Comparison of ENCODE assay signal across 20 cellular contexts in the genomic region with DNA sequence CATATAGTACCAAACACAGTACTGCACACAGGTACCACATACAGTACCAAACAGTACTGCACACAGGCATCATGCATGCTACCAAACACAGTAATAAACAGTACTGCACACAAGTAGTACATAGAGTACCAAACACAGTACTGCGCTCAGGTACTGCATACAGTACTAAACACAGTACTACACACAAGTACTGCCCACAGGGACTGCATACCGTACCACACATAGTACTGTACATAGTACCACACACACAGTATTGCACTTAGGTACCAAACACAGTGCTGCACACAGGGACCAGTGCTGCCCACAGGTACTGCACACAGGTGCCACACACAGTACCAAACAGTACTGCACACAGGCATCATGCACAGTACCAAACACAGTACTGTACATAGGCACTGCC.
"Had no signal": no experiment of that assay in that cellular context is flagged by ENCODE, and none has a peak within 500 bp of the region (broad histone marks: within the 10 kb centered on the region; RNA-seq: fewer than 3 reads in every experiment).

No MANE protein-coding gene starts in this region.

- H3K4me3 ChIP-seq: coronary artery, hepatocyte, lung, ovary, right atrium auricular region, tibial nerve had no signal

- H3K27me3 ChIP-seq: hepatocyte, ovary, right atrium auricular region, tibial nerve had no signal

- H3K9me3 ChIP-seq: ovary, right atrium auricular region had no signal

- H3K36me3 ChIP-seq: ovary had no signal

- H3K27ac ChIP-seq: coronary artery, hepatocyte, ovary, right atrium auricular region, tibial nerve had no signal

- DNase-seq: effector CD4-positive, alpha-beta T cell; endodermal cell; foreskin melanocyte; kidney; left colon; left ventricle myocardium superior; mesendoderm; naive thymus-derived CD8-positive, alpha-beta T cell; nucleus accumbens; ovary; small intestine; stimulated activated CD4-positive, alpha-beta T cell treated with anti-CD3 and anti-CD28 coated beads, Interleukin-12 subunit alpha, Interleukin-12 subunit beta, amount 100 ng/mL, for 4 hours; stimulated activated naive CD4-positive, alpha-beta T cell treated with Interleukin-2 at 50 U/mL for 16 hours had no signal

- FAIRE-seq: endothelial cell of umbilical vein, kidney, small intestine, urothelium cell line had no signal

- H3K4me1 ChIP-seq: right atrium auricular region, tibial nerve had no signal

- ATAC-seq: left colon; left ventricle myocardium superior; naive thymus-derived CD8-positive, alpha-beta T cell had no signal
